17 cellular contexts compared by ENCODE assay signal in genomic region chr11:86896486-86896885, GRCh38. TPM values are rescaled to one million over a fixed set of nuclear protein-coding genes. Genes with fewer than 3 reads are reported as not detected.
DNase-seq lines count a peak whose midpoint lies in the region.
"Had no signal": no experiment of that assay in that cellular context is flagged by ENCODE, and none has a peak within 500 bp of the region (broad histone marks: within the 10 kb centered on the region; RNA-seq: fewer than 3 reads in every experiment).

No MANE protein-coding gene starts in this region.

- DNase-seq in GM03348 (ENCODE audit: low spot score) (peak; percentile 61), amniotic epithelial cell (ENCODE audit: low read depth) (peak; percentile 52), fibroblast of peridontal ligament (ENCODE audit: extremely low read depth) (peak; percentile 86), stromal cell of bone marrow (ENCODE audit: low read depth) (peak; percentile 56), A172 (ENCODE audit: low spot score) (no peak), SKM-1 (lab: John Stamatoyannopoulos, UW; ENCODE audit: unreplicated experiment) (no peak), H4 (ENCODE audit: low spot score) (no peak)
- DNase-seq: activated CD4-positive, CD25-positive, alpha-beta regulatory T cell treated with anti-CD3 and anti-CD28 coated beads, Interleukin-2, amount 50 U/mL, for 72 hours; activated CD8-positive, alpha-beta memory T cell treated with anti-CD3 and anti-CD28 coated beads, Interleukin-2, amount 50 U/mL, for 4 hours; activated effector memory CD4-positive, alpha-beta T cell treated with anti-CD3 and anti-CD28 coated beads, Interleukin-2, amount 50 U/mL, for 16 hours; anterior cingulate cortex; Karpas-422; left cardiac atrium; NCI-H1417; occipital lobe; sigmoid colon; stimulated activated CD4-positive, alpha-beta T cell treated with anti-CD3 and anti-CD28 coated beads, Interleukin-2, amount 100 ng/mL, for 48 hours had no signal

RNA-seq across cellular contexts. Expression of gene FZD4, which starts 58.7 kb away (rescaled TPM):
- total RNA-seq in A172 (2014; rRNA removed; shearing (Covaris generic)) = 2.0 and 2.8 TPM in 2 replicates
- 8.8 and 10.5 TPM in 2 replicates for total RNA-seq in H4 (2014; rRNA removed; shearing (Covaris generic))

Comparison
In these comparisons a context has a peak if more than half of its experiments do, and no peak if none do; other contexts are left out.
1. DNase-seq: peak in GM03348 (single experiment), amniotic epithelial cell (single experiment), fibroblast of peridontal ligament (single experiment) and stromal cell of bone marrow (single experiment); none in A172 (single experiment), SKM-1 (single experiment) and H4 (single experiment).